22 cellular contexts compared by ENCODE assay signal in the genomic region with DNA sequence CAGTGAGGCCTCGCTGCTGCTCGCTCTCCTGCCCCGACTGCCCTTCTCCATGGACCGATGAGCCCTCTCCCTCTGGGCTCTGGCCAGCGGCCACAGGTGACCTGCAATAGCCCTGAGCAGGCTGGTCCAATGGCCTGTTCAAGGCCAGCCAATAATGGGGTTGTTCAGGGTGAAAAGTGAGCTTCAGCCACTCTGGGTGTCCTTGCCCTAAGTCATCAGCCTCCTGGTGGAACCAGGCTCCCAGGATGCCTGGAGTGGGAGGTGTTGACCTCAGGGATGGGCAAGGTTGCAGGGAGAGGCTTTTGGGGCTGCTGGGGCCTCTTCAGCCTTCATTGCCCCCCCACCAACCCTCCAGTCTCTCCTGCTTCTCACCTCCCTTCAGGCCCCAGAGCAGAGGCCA.
A peak's percentile ranks its signal among the peaks of the same experiment; 100 is the strongest.
DNase-seq lines count a peak whose midpoint lies in the region; ATAC-seq and TF ChIP-seq lines count a peak whose summit lies in the region.
"Had no signal": no experiment of that assay in that cellular context is flagged by ENCODE, and none has a peak within 500 bp of the region (broad histone marks: within the 10 kb centered on the region; RNA-seq: fewer than 3 reads in every experiment).

No MANE protein-coding gene starts in this region.

- H3K9me3 ChIP-seq in Panc1 (ENCODE audit: control insufficient read depth, insufficient read depth, low read depth, low read length) (no peaks in the 10 kb centered on the region), neural progenitor cell (ENCODE audit: low read depth) (no peaks in the 10 kb centered on the region), thyroid gland (no peaks in the 10 kb centered on the region)
- H3K9me3 ChIP-seq: SJCRH30 had no signal

- H3K27ac ChIP-seq in Panc1 (ENCODE audit: low read length) (peak overlapping the region; percentile 66; the same call in 1 of the 2 replicates), neural progenitor cell (no peak overlapping the region), thyroid gland (peak overlapping the region in 2 of 3 donors; percentile 3 to 46)
- H3K27ac ChIP-seq: C4-2B, SJCRH30 had no signal

- H2AFZ ChIP-seq in neural progenitor cell (replicated peaks), result no peak overlapping the region

- no peaks in the 10 kb centered on the region for H3K79me2 ChIP-seq in neural progenitor cell (ENCODE audit: low read depth)

- POLR2A ChIA-PET in Panc1 (lab: Charles Lee), result no interaction called here

- peaks cover 3% of the 10 kb centered on the region for H3K36me3 Mint-ChIP-seq in neural progenitor cell

- no peak overlapping the region for H3K4me2 ChIP-seq in neural progenitor cell

- TF ChIP-seq CTCF in Panc1 (IDR thresholded peaks at IDR 0.05), result no peak
- no peak for TF ChIP-seq CTCF in neural progenitor cell (IDR thresholded peaks at IDR 0.05)
- no peak for TF ChIP-seq CTCF in thyroid gland (IDR thresholded peaks at IDR 0.05)

- H3K36me3 ChIP-seq in Panc1 (ENCODE audit: control insufficient read depth, insufficient read depth, low read length), result peaks cover 7% of the 10 kb centered on the region
- no peaks in the 10 kb centered on the region for H3K36me3 ChIP-seq in neural progenitor cell
- peaks cover 31 to 37% of the 10 kb centered on the region in 2 donors for H3K36me3 ChIP-seq in thyroid gland

- H3K4me1 Mint-ChIP-seq in neural progenitor cell, result peaks cover under 1% of the 10 kb centered on the region

- in situ Hi-C loops in Panc1 (cut with HindIII; ENCODE audit: low pct_unique_long_range_greater_than_20kb, low sequenced_read_pairs), result no loop called here

- no peaks in the 10 kb centered on the region for H3F3A ChIP-seq in neural progenitor cell (ENCODE audit: low read depth)

- 57 to 85% methylated on average over 4 to 5 of the region's 5 CpGs for WGBS in thyroid gland, 2 donors

- H3K27ac Mint-ChIP-seq in neural progenitor cell, result peak overlapping the region; percentile 74

- no peak overlapping the region for H3K9ac ChIP-seq in neural progenitor cell

- H3K27me3 Mint-ChIP-seq in neural progenitor cell (ENCODE audit: insufficient read depth, low read depth), result peaks cover 7% of the 10 kb centered on the region
- H3K27me3 Mint-ChIP-seq: CD8-positive, alpha-beta memory T cell had no signal

- CTCF ChIA-PET in Panc1 (lab: Charles Lee), result no interaction called here

- DNase-seq in Panc1 (ENCODE audit: low read depth, low spot score) (no peak), left lobe of liver (ENCODE audit: low spot score) (peak; percentile 94), neural progenitor cell (ENCODE audit: low spot score) (no peak), thyroid gland (peak; percentile 69 to 73), mucosa of gallbladder (ENCODE audit: low spot score) (no peak)
- DNase-seq: Calu3; CD8-positive, alpha-beta memory T cell; GF-D8; H7; KG1; NCI-H1092 treated with DMSO at 0.1 percent for 48 hours; NCI-H1436 treated with DMSO at 0.1 percent for 48 hours; NCI-H2029; NCI-H226; NCI-H510A treated with DMSO at 0.1 percent for 48 hours; NCI-H774; NK-92 treated with Interleukin-12 subunit alpha and Interleukin-12 subunit beta, amount 100 ng/mL, for 24 hours; SJCRH30 had no signal

- H4K20me1 ChIP-seq in neural progenitor cell (ENCODE audit: low read depth), result no peaks in the 10 kb centered on the region

- intact Hi-C loops in Panc1 (cut with micrococcal nuclease; ENCODE audit: unreplicated experiment) (no loop called here), thyroid gland (cut with DNase I) (no loop called here)

- BruUV-seq in Panc1 (replicated peaks; lab: Mats Ljungman, UMichigan), result no TSS peak

- H3K4me3 ChIP-seq in Panc1 (ENCODE audit: low read depth in 2 of 2, low read length in 2 of 2) (no peak overlapping the region), neural progenitor cell (no peak overlapping the region), thyroid gland (replicated peaks in 1 of 3) (no peak overlapping the region)
- H3K4me3 ChIP-seq: SJCRH30 had no signal

- ATAC-seq in Panc1 (no peak), left lobe of liver (peak; percentile 75), HG02840 (IDR thresholded peaks at IDR 0.05; ENCODE audit: low FRiP score, unreplicated experiment) (no peak), HG02870 (IDR thresholded peaks at IDR 0.05; ENCODE audit: unreplicated experiment) (no peak), GM21529 (IDR thresholded peaks at IDR 0.05; ENCODE audit: unreplicated experiment) (no peak)

- no peaks in the 10 kb centered on the region for H3K27me3 ChIP-seq in Panc1 (ENCODE audit: control insufficient read depth, insufficient read depth, low read length)
- no peaks in the 10 kb centered on the region for H3K27me3 ChIP-seq in neural progenitor cell
- no peaks in the 10 kb centered on the region for H3K27me3 ChIP-seq in thyroid gland
- H3K27me3 ChIP-seq: SJCRH30 had no signal

- peaks cover 52% of the 10 kb centered on the region for H3K4me1 ChIP-seq in Panc1 (ENCODE audit: control insufficient read depth, insufficient read depth, low read length)
- H3K4me1 ChIP-seq in neural progenitor cell, result no peaks in the 10 kb centered on the region
- H3K4me1 ChIP-seq in thyroid gland, result peaks cover 15 to 31% of the 10 kb centered on the region in 2 donors

- no peak for TF ChIP-seq POLR2A in thyroid gland (IDR thresholded peaks at IDR 0.05)

- no peaks in the 10 kb centered on the region for H3K9me3 Mint-ChIP-seq in neural progenitor cell
- H3K9me3 Mint-ChIP-seq: CD8-positive, alpha-beta memory T cell had no signal

- H3K4me3 Mint-ChIP-seq in neural progenitor cell, result no peak overlapping the region
- H3K4me3 Mint-ChIP-seq: CD8-positive, alpha-beta memory T cell had no signal

Comparison
In these comparisons a context has a peak if more than half of its experiments do, and no peak if none do; other contexts are left out.
1. DNase-seq: peak in left lobe of liver (single experiment) and thyroid gland (2 of 2); none in Panc1 (single experiment), neural progenitor cell (single experiment) and mucosa of gallbladder (single experiment).